ENCODE assay signal across 32 cellular contexts in the genomic region with DNA sequence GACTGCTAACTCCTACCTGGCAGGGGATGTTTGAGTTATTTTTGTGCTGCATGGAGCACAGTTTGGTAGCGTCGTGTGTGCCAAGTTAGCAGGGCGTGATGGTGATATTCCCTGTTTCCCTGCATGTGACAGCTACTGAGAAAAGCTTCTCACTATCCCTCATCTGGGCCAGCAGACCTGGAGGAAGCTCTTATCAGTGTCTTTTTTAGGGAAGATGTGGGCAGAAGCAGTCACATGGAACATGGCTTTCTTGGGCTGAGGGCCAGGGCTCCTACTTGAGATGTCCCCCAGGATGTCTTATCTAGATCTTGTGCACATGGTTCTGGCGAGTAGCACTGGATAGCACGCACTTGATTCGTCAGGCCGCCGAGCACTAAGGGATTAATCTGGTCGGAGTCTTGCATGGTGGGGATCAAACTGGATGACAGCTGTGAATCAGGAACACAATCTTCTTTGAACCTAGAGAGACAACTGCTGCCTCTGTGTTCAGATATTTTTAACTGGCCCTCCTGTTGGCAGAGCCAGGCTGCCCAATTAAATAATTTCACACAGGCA. TPM values are rescaled to one million over a fixed set of nuclear protein-coding genes. Genes with fewer than 3 reads are reported as not detected.
DNase-seq lines count a peak whose midpoint lies in the region; ATAC-seq and TF ChIP-seq lines count a peak whose summit lies in the region.
"Had no signal": no experiment of that assay in that cellular context is flagged by ENCODE, and none has a peak within 500 bp of the region (broad histone marks: within the 10 kb centered on the region; RNA-seq: fewer than 3 reads in every experiment).

No MANE protein-coding gene starts in this region.

- H3K27me3 ChIP-seq in colonic mucosa = no peaks in the 10 kb centered on the region
- H3K27me3 ChIP-seq: esophagus squamous epithelium, neural progenitor cell, sigmoid colon had no signal

- H3K9me3 ChIP-seq in colonic mucosa = no peaks in the 10 kb centered on the region
- H3K9me3 ChIP-seq: esophagus squamous epithelium, lower lobe of right lung, mucosa of descending colon, sigmoid colon had no signal

- no peaks in the 10 kb centered on the region for H3K27me3 Mint-ChIP-seq in neural crest cell (ENCODE audit: low read depth)
- H3K27me3 Mint-ChIP-seq: activated CD4-positive, alpha-beta memory T cell treated with anti-CD3 and anti-CD28 coated beads, Interleukin-2, amount 10 ng/mL, durations not matched to agents 7 days and 5 days; activated naive CD8-positive, alpha-beta T cell treated with anti-CD3 and anti-CD28 coated beads for 36 hours had no signal

- intact Hi-C loops in left cardiac atrium (cut with DNase I) (no loop called here), sciatic nerve (cut with DNase I) (no loop called here), colonic mucosa (cut with DNase I) (no loop called here)

- no peaks in the 10 kb centered on the region for H3K36me3 ChIP-seq in colonic mucosa
- H3K36me3 ChIP-seq: esophagus squamous epithelium, lower lobe of right lung, neural progenitor cell, sigmoid colon had no signal

- H3K9me3 Mint-ChIP-seq in neural crest cell = no peaks in the 10 kb centered on the region
- H3K9me3 Mint-ChIP-seq: activated CD4-positive, alpha-beta memory T cell treated with anti-CD3 and anti-CD28 coated beads, Interleukin-2, amount 10 ng/mL, durations not matched to agents 7 days and 5 days; activated naive CD8-positive, alpha-beta T cell treated with anti-CD3 and anti-CD28 coated beads for 36 hours; IgD-negative memory B cell; neural progenitor cell; stimulated activated memory B cell treated with anti-CD40 and anti-IgM and Interleukin-4, amounts not matched to agents 10 μg/mL and 1 μg/mL and 100 μg/mL, for 72 hours had no signal

- ATAC-seq in left cardiac atrium (peak; percentile 77 to 78), sciatic nerve (no peak)
- ATAC-seq: lower lobe of right lung; mucosa of descending colon; stimulated activated memory B cell treated with anti-CD40 and anti-IgM and Interleukin-4, amounts not matched to agents 10 μg/mL and 1 μg/mL and 100 μg/mL, for 72 hours; T-helper 17 cell had no signal

- no peak overlapping the region for H3K9ac ChIP-seq in colonic mucosa (ENCODE audit: low read depth in 2 of 2, low read length in 2 of 2)
- H3K9ac ChIP-seq: neural progenitor cell had no signal

- H3K27ac Mint-ChIP-seq in neural crest cell (ENCODE audit: unreplicated experiment) = peak overlapping the region; percentile 45
- H3K27ac Mint-ChIP-seq: activated CD4-positive, alpha-beta memory T cell treated with anti-CD3 and anti-CD28 coated beads, Interleukin-2, amount 10 ng/mL, durations not matched to agents 7 days and 5 days; activated naive CD8-positive, alpha-beta T cell treated with anti-CD3 and anti-CD28 coated beads for 36 hours; IgD-negative memory B cell; neural progenitor cell; stimulated activated memory B cell treated with anti-CD40 and anti-IgM and Interleukin-4, amounts not matched to agents 10 μg/mL and 1 μg/mL and 100 μg/mL, for 72 hours; T-helper 17 cell had no signal

- peak; percentile 45 for DNase-seq in Caki2 (ENCODE audit: low read depth)
- peak; percentile 13 for DNase-seq in OCI-M1 (lab: John Stamatoyannopoulos, UW)
- DNase-seq in left cardiac atrium = peak; percentile 32
- no peak for DNase-seq in neural crest cell (ENCODE audit: low read depth, low spot score)
- no peak for DNase-seq in sciatic nerve (ENCODE audit: low spot score)
- no peak for DNase-seq in colonic mucosa
- DNase-seq in DMS53 treated with DMSO at 0.1 percent for 48 hours (lab: John Stamatoyannopoulos, UW; ENCODE audit: unreplicated experiment) = no peak
- DNase-seq in SKM-1 treated with dmso at 0.1 percent for 144 hours (lab: John Stamatoyannopoulos, UW; ENCODE audit: unreplicated experiment) = no peak
- DNase-seq: activated CD4-positive, alpha-beta memory T cell treated with anti-CD3 and anti-CD28 coated beads, Interleukin-2, amount 10 ng/mL, durations not matched to agents 7 days and 5 days; activated CD4-positive, alpha-beta T cell treated with anti-CD3 and anti-CD28 coated beads for 1 hour; activated CD8-positive, alpha-beta memory T cell treated with anti-CD3 and anti-CD28 coated beads, Interleukin-2, amount 50 U/mL, for 48 hours; activated effector memory CD4-positive, alpha-beta T cell treated with Interleukin-2 at 50 U/mL for 16 hours; activated naive CD8-positive, alpha-beta T cell treated with anti-CD3 and anti-CD28 coated beads for 36 hours; Calu3; dermis blood vessel endothelial cell; esophagus squamous epithelium; foreskin melanocyte; H7; islet precursor cell; lower lobe of right lung; mucosa of descending colon; NCI-H1048; NCI-H1694; NCI-H526 treated with DMSO at 0.1 percent for 48 hours; sigmoid colon; stimulated activated CD4-positive, alpha-beta T cell treated with anti-CD3 and anti-CD28 coated beads, Interleukin-4, amount 100 ng/mL, for 4 hours; T-helper 17 cell had no signal

- H3K27ac ChIP-seq in colonic mucosa = no peak overlapping the region
- H3K27ac ChIP-seq: C4-2B, esophagus squamous epithelium, lower lobe of right lung, neural progenitor cell, sigmoid colon, SK-N-MC had no signal

- H3K4me1 ChIP-seq in colonic mucosa = no peaks in the 10 kb centered on the region
- H3K4me1 ChIP-seq: esophagus squamous epithelium, lower lobe of right lung, neural progenitor cell, sigmoid colon had no signal

- H3K4me1 Mint-ChIP-seq in neural crest cell = no peaks in the 10 kb centered on the region
- H3K4me1 Mint-ChIP-seq: activated CD4-positive, alpha-beta memory T cell treated with anti-CD3 and anti-CD28 coated beads, Interleukin-2, amount 10 ng/mL, durations not matched to agents 7 days and 5 days; activated naive CD8-positive, alpha-beta T cell treated with anti-CD3 and anti-CD28 coated beads for 36 hours; stimulated activated memory B cell treated with anti-CD40 and anti-IgM and Interleukin-4, amounts not matched to agents 10 μg/mL and 1 μg/mL and 100 μg/mL, for 72 hours; T-helper 17 cell had no signal

- H3K4me3 Mint-ChIP-seq in neural crest cell = no peak overlapping the region
- H3K4me3 Mint-ChIP-seq: activated CD4-positive, alpha-beta memory T cell treated with anti-CD3 and anti-CD28 coated beads, Interleukin-2, amount 10 ng/mL, durations not matched to agents 7 days and 5 days; activated naive CD8-positive, alpha-beta T cell treated with anti-CD3 and anti-CD28 coated beads for 36 hours; IgD-negative memory B cell; neural progenitor cell; stimulated activated memory B cell treated with anti-CD40 and anti-IgM and Interleukin-4, amounts not matched to agents 10 μg/mL and 1 μg/mL and 100 μg/mL, for 72 hours; T-helper 17 cell had no signal

- in situ Hi-C loops in Caki2 (cut with HindIII; ENCODE audit: low pct_unique_long_range_greater_than_20kb, low sequenced_read_pairs) = no loop called here

- H3K36me3 Mint-ChIP-seq in neural crest cell (ENCODE audit: low read depth) = peaks cover 4% of the 10 kb centered on the region
- H3K36me3 Mint-ChIP-seq: activated naive CD8-positive, alpha-beta T cell treated with anti-CD3 and anti-CD28 coated beads for 36 hours; IgD-negative memory B cell; neural progenitor cell; stimulated activated memory B cell treated with anti-CD40 and anti-IgM and Interleukin-4, amounts not matched to agents 10 μg/mL and 1 μg/mL and 100 μg/mL, for 72 hours had no signal

- TF ChIP-seq CTCF in neural crest cell (conservative IDR thresholded peaks at IDR 0.05) (no peak), colonic mucosa (IDR thresholded peaks at IDR 0.05) (no peak)

- H3K4me3 ChIP-seq in colonic mucosa = no peak overlapping the region
- H3K4me3 ChIP-seq: esophagus squamous epithelium, lower lobe of right lung, mucosa of descending colon, neural progenitor cell, sigmoid colon, SK-N-MC had no signal

RNA-seq across cellular contexts. Expression of a gene that starts 33.8 kb away (rescaled TPM):
- 0.78 TPM in 1 of 2 replicates, not detected in the other for total RNA-seq in Caki2 (2014; rRNA removed; shearing (Covaris generic); ENCODE audit: low replicate concordance)
- total RNA-seq in left cardiac atrium (1 to 10 TPM in 1 of 2 donors, under 1 TPM in 1; 0.59 to 4.2 TPM), neural crest cell (1.5 and 1.7 TPM in 2 replicates), sciatic nerve (0.76 TPM), colonic mucosa (under 1 TPM; 0.16 to 0.20 TPM)
- total RNA-seq: Calu3 had no signal

Comparison
In these comparisons a context has a peak if more than half of its experiments do, and no peak if none do; other contexts are left out.
1. DNase-seq: peak in Caki2 (single experiment), OCI-M1 (single experiment) and left cardiac atrium (single experiment); none in neural crest cell (single experiment), sciatic nerve (single experiment), colonic mucosa (single experiment), DMS53 treated with DMSO at 0.1 percent for 48 hours (single experiment) and SKM-1 treated with dmso at 0.1 percent for 144 hours (single experiment).